In genomic region chr19:42436006-42436405, GRCh38 we compare ENCODE assay signal across 1 cellular context.
A peak's percentile ranks its signal among the peaks of the same experiment; 100 is the strongest.
TF ChIP-seq lines count a peak whose summit lies in the region.

No MANE protein-coding gene starts in this region.

TF ChIP-seq in HepG2, 621 proteins besides CTCF, POLR2A, EP300 and RAD21:
- peak; percentile 32; the same call in 1 of the 2 replicates for TF ChIP-seq PAXIP1 (CRISPR knock-in tag; conservative IDR thresholded peaks at IDR 0.05)
- TF ChIP-seq ZNF646 (CRISPR knock-in tag; IDR thresholded peaks at IDR 0.05): no peak
- TF ChIP-seq ZKSCAN1 (IDR thresholded peaks at IDR 0.05; ENCODE audit: low read length): 0 out of 2 replicates have a peak, but pooled peaks have one; percentile 37
- no peak for TF ChIP-seq SMC3 (IDR thresholded peaks at IDR 0.05; ENCODE audit: low read length)
- TF ChIP-seq CEBPG (CRISPR knock-in tag; IDR thresholded peaks at IDR 0.05): peak; percentile 84
- TF ChIP-seq DRAP1 (CRISPR knock-in tag; IDR thresholded peaks at IDR 0.05): no peak
- TF ChIP-seq HNF4A (CRISPR knock-in tag; IDR thresholded peaks at IDR 0.05): 0 out of 2 replicates have a peak, but pooled peaks have one; percentile 7
- 0 out of 2 replicates have a peak, but pooled peaks have one; percentile 32 for TF ChIP-seq RARA (CRISPR knock-in tag; IDR thresholded peaks at IDR 0.05)
- TF ChIP-seq ZEB1 (IDR thresholded peaks at IDR 0.05; ENCODE audit: insufficient replicate concordance, low read depth): no peak
- TF ChIP-seq ELF3 (CRISPR knock-in tag; IDR thresholded peaks at IDR 0.05): 0 out of 2 replicates have a peak, but pooled peaks have one; percentile 14
- TF ChIP-seq NR2F6 (IDR thresholded peaks at IDR 0.05): 0 out of 2 replicates have a peak, but pooled peaks have one; percentile 11
- TF ChIP-seq NR2F6 (CRISPR knock-in tag; IDR thresholded peaks at IDR 0.05): no peak
- no peak for TF ChIP-seq ZXDC (CRISPR knock-in tag; IDR thresholded peaks at IDR 0.05)
- peak; percentile 63 for TF ChIP-seq MNT (IDR thresholded peaks at IDR 0.05)
- TF ChIP-seq ATF7 (IDR thresholded peaks at IDR 0.05): peak; percentile 32
- TF ChIP-seq ATF7 (CRISPR knock-in tag; IDR thresholded peaks at IDR 0.05): no peak
- TF ChIP-seq ZNF644 (CRISPR knock-in tag; IDR thresholded peaks at IDR 0.05; ENCODE audit: low read depth): 0 out of 2 replicates have a peak, but pooled peaks have one; percentile 26
- TF ChIP-seq SAP130 (CRISPR knock-in tag; IDR thresholded peaks at IDR 0.05; ENCODE audit: low read depth): peak; percentile 24; the same call in 1 of the 2 replicates
- TF ChIP-seq ATF4 (CRISPR knock-in tag; IDR thresholded peaks at IDR 0.05): 0 out of 4 replicates have a peak, but pooled peaks of 1 of the 2 experiments have one; percentile 38
- 0 out of 2 replicates have a peak, but pooled peaks have one; percentile 16 for TF ChIP-seq ERF (CRISPR knock-in tag; IDR thresholded peaks at IDR 0.05)
- TF ChIP-seq ZNF616 (CRISPR knock-in tag; IDR thresholded peaks at IDR 0.05; ENCODE audit: low read depth): no peak
- peak; percentile 23; the same call in 1 of the 2 replicates for TF ChIP-seq RXRB (CRISPR knock-in tag; IDR thresholded peaks at IDR 0.05; ENCODE audit: borderline replicate concordance)
- TF ChIP-seq CEBPB (IDR thresholded peaks at IDR 0.05; ENCODE audit: borderline replicate concordance, low read depth, low read length): peak; percentile 80
- TF ChIP-seq MAX (IDR thresholded peaks at IDR 0.05): peak; percentile 53; the same call in 1 of the 2 replicates
- TF ChIP-seq ARID5B (CRISPR knock-in tag; IDR thresholded peaks at IDR 0.05): peak; percentile 51
- peak; percentile 8; the same call in 1 of the 2 replicates for TF ChIP-seq GATAD2A (CRISPR knock-in tag; IDR thresholded peaks at IDR 0.05)
- TF ChIP-seq ARHGAP35 (CRISPR knock-in tag; IDR thresholded peaks at IDR 0.05; ENCODE audit: borderline replicate concordance): no peak
TF ChIP-seq in HepG2: peak in this region for 18.
